In the genomic region with DNA sequence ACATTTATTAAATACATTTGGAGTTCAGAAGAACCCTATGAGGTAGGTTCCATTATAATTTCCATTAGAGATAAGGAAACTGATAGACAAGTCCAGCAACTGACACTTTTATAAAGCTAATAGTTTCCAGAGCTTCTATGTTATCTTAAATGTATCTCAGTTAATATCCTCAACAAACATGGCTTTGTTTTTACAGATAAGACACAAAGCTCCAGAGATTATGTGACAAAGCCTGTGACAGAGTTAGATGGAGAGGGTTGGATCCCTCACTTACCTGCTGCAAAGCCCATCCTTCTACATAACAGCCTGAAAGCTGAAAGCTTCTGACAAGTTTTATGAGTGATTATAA, we compare ENCODE assay signal across 8 cellular contexts. TPM values are rescaled to one million over a fixed set of nuclear protein-coding genes. Genes with fewer than 3 reads are reported as not detected.
DNase-seq lines count a peak whose midpoint lies in the region; ATAC-seq and TF ChIP-seq lines count a peak whose summit lies in the region.

No MANE protein-coding gene starts in this region.

- peaks cover 5% of the 10 kb centered on the region for H3K36me3 Mint-ChIP-seq in T-helper 17 cell (ENCODE audit: low read depth)

- DNase-seq in NCI-H146 (lab: John Stamatoyannopoulos, UW) = peak; percentile 55
- no peak for DNase-seq in NCI-H146 treated with DMSO at 0.1 percent for 48 hours (lab: John Stamatoyannopoulos, UW; ENCODE audit: unreplicated experiment)
- no peak for DNase-seq in T-helper 17 cell
- no peak for DNase-seq in right atrium auricular region (ENCODE audit: low spot score)
- DNase-seq in stomach = no peak
- DNase-seq in midbrain (lab: John Stamatoyannopoulos, UW) = no peak

- ATAC-seq in T-helper 17 cell = no peak
- ATAC-seq in GM21737 (IDR thresholded peaks at IDR 0.05; ENCODE audit: unreplicated experiment) = no peak
- ATAC-seq in HG03039 (IDR thresholded peaks at IDR 0.05; ENCODE audit: unreplicated experiment) = no peak

- H3K9me3 ChIP-seq in T-helper 17 cell (ENCODE audit: control insufficient read depth, low read length, poor library complexity, severe bottlenecking) = no peaks in the 10 kb centered on the region
- H3K9me3 ChIP-seq in right atrium auricular region = no peaks in the 10 kb centered on the region
- H3K9me3 ChIP-seq in stomach = no peaks in the 10 kb centered on the region

- intact Hi-C loops in stomach (cut with DNase I; ENCODE audit: low total_unique reads) = no loop called here

- peak overlapping the region; percentile 96 for H3K27ac Mint-ChIP-seq in T-helper 17 cell

- peak overlapping the region; percentile 96 for H3K4me3 Mint-ChIP-seq in T-helper 17 cell

- peaks cover under 1% of the 10 kb centered on the region for H3K27me3 Mint-ChIP-seq in T-helper 17 cell

- TF ChIP-seq CTCF in right atrium auricular region (IDR thresholded peaks at IDR 0.05) (peak in 1 of 2 donors; percentile 3), stomach (IDR thresholded peaks at IDR 0.05) (no peak)

- no peak for TF ChIP-seq EP300 in stomach (IDR thresholded peaks at IDR 0.05)

- peaks cover 0 to 16% of the 10 kb centered on the region in 2 donors for H3K4me1 ChIP-seq in right atrium auricular region
- peaks cover 0 to 26% (median 18%) of the 10 kb centered on the region in 4 donors for H3K4me1 ChIP-seq in stomach

- H3K27ac ChIP-seq in right atrium auricular region = peak overlapping the region; percentile 76 to 85
- H3K27ac ChIP-seq in stomach = peak overlapping the region in 4 of 5 donors; percentile 83 to 88 (median 86)

- H3K36me3 ChIP-seq in right atrium auricular region = peaks cover 26% of the 10 kb centered on the region
- peaks cover 8 to 30% (median 26%) of the 10 kb centered on the region in 4 donors for H3K36me3 ChIP-seq in stomach

- no peaks in the 10 kb centered on the region for H3K27me3 ChIP-seq in right atrium auricular region
- no peaks in the 10 kb centered on the region for H3K27me3 ChIP-seq in stomach

- TF ChIP-seq POLR2A in stomach (IDR thresholded peaks at IDR 0.05) = no peak

- H3K4me1 Mint-ChIP-seq in T-helper 17 cell = peaks cover 22% of the 10 kb centered on the region

- H3K4me3 ChIP-seq in right atrium auricular region (peak overlapping the region; percentile 73 to 82), stomach (peak overlapping the region; percentile 88 to 92 (median 90))

RNA-seq across cellular contexts. Expression of a gene that starts 0.5 kb away (rescaled TPM):
- total RNA-seq in T-helper 17 cell (10 to 100 TPM; 24.6 to 36.5 TPM), right atrium auricular region (10 to 100 TPM; 10.3 to 10.6 TPM), stomach (10 to 100 TPM in 3 of 5 donors, 1 to 10 TPM in 2; 1.4 to 50.4 (median 25.8) TPM)
- polyA plus RNA-seq in stomach = 10 to 100 TPM in 2 of 3 donors, 1 to 10 TPM in 1; 7.1 to 18.5 (median 11.3) TPM

RNA-seq across cellular contexts. Expression of a gene that starts 39.6 kb away (rescaled TPM):
- total RNA-seq in T-helper 17 cell (not detected), right atrium auricular region (not detected), stomach (not detected)
- polyA plus RNA-seq in stomach = not detected
